ENCODE assay signal across 1 cellular context in the genomic region with DNA sequence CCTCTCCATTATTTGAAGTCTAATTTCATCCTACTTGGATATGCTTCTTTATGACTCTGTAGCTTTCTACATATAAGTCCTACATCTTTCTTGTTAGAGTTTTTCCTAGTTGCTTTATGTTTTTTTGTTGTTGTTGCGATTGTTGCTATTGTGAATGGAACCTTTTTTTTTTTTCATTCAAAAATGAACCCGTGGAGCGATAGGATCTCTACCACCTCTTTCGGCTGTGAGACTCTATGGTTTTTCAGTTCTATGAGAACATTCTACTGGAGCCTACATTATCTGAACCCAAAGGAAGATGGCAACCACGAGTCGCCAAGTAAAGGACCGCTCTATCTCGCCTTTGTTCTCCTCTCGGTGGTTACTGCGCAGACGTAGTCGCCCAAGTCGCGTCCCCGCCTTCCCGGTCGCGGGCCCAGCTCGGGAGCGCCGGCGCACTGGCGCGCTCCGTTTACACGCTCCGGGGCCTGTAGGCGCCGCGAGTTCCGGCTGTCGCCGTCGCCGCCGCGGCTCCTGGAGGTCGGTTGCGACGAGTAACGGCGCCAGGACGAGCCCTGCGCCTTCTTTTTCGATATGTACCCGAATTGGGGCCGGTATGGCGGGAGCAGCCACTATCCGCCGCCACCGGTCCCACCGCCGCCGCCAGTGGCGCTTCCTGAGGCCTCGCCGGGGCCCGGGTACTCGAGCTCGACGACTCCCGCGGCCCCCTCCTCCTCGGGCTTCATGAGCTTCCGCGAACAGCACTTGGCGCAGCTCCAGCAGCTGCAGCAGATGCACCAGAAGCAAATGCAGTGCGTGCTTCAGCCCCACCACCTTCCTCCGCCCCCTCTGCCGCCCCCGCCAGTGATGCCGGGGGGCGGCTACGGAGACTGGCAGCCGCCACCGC.
TF ChIP-seq lines count a peak whose summit lies in the region.

A gene with protein sequence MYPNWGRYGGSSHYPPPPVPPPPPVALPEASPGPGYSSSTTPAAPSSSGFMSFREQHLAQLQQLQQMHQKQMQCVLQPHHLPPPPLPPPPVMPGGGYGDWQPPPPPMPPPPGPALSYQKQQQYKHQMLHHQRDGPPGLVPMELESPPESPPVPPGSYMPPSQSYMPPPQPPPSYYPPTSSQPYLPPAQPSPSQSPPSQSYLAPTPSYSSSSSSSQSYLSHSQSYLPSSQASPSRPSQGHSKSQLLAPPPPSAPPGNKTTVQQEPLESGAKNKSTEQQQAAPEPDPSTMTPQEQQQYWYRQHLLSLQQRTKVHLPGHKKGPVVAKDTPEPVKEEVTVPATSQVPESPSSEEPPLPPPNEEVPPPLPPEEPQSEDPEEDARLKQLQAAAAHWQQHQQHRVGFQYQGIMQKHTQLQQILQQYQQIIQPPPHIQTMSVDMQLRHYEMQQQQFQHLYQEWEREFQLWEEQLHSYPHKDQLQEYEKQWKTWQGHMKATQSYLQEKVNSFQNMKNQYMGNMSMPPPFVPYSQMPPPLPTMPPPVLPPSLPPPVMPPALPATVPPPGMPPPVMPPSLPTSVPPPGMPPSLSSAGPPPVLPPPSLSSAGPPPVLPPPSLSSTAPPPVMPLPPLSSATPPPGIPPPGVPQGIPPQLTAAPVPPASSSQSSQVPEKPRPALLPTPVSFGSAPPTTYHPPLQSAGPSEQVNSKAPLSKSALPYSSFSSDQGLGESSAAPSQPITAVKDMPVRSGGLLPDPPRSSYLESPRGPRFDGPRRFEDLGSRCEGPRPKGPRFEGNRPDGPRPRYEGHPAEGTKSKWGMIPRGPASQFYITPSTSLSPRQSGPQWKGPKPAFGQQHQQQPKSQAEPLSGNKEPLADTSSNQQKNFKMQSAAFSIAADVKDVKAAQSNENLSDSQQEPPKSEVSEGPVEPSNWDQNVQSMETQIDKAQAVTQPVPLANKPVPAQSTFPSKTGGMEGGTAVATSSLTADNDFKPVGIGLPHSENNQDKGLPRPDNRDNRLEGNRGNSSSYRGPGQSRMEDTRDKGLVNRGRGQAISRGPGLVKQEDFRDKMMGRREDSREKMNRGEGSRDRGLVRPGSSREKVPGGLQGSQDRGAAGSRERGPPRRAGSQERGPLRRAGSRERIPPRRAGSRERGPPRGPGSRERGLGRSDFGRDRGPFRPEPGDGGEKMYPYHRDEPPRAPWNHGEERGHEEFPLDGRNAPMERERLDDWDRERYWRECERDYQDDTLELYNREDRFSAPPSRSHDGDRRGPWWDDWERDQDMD (N-terminal part only) (plus strand): TSS at position 400 of the 886 bp plus-strand sequence. CDS start 174 bp downstream, at position 574.

TF ChIP-seq in SK-N-SH, 30 proteins besides CTCF, POLR2A, EP300 and RAD21 (continued from another document):
- TF ChIP-seq, protein P1, sequence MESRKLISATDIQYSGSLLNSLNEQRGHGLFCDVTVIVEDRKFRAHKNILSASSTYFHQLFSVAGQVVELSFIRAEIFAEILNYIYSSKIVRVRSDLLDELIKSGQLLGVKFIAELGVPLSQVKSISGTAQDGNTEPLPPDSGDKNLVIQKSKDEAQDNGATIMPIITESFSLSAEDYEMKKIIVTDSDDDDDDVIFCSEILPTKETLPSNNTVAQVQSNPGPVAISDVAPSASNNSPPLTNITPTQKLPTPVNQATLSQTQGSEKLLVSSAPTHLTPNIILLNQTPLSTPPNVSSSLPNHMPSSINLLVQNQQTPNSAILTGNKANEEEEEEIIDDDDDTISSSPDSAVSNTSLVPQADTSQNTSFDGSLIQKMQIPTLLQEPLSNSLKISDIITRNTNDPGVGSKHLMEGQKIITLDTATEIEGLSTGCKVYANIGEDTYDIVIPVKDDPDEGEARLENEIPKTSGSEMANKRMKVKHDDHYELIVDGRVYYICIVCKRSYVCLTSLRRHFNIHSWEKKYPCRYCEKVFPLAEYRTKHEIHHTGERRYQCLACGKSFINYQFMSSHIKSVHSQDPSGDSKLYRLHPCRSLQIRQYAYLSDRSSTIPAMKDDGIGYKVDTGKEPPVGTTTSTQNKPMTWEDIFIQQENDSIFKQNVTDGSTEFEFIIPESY (IDR thresholded peaks at IDR 0.05; ENCODE audit: borderline replicate concordance, low read depth), result no peak
- no peak for TF ChIP-seq TCF12 (IDR thresholded peaks at IDR 0.05)
- 0 out of 2 replicates have a peak, but pooled peaks have one; percentile 23 for TF ChIP-seq TEAD4 (IDR thresholded peaks at IDR 0.05; ENCODE audit: borderline replicate concordance, insufficient read depth)
- no peak for TF ChIP-seq FOSL2 (IDR thresholded peaks at IDR 0.05; ENCODE audit: borderline replicate concordance, low read depth)
- no peak for TF ChIP-seq GABPA (IDR thresholded peaks at IDR 0.05; ENCODE audit: low read depth)
- peak; percentile 83; the same call in 1 of the 2 replicates for TF ChIP-seq TAF1 (IDR thresholded peaks at IDR 0.05; ENCODE audit: borderline replicate concordance, low read depth, low read length)
- TF ChIP-seq, protein P2, sequence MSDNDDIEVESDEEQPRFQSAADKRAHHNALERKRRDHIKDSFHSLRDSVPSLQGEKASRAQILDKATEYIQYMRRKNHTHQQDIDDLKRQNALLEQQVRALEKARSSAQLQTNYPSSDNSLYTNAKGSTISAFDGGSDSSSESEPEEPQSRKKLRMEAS (IDR thresholded peaks at IDR 0.05; ENCODE audit: low read depth), result peak; percentile 37; the same call in 1 of the 2 replicates
- TF ChIP-seq POLR2AphosphoS5 (IDR thresholded peaks at IDR 0.05; ENCODE audit: low read depth, low read length), result peak; percentile 84
- peak; percentile 86 for TF ChIP-seq GATA2 (CRISPR knock-in tag; IDR thresholded peaks at IDR 0.05)
- peak; percentile 67 for TF ChIP-seq CHD2 (IDR thresholded peaks at IDR 0.05; ENCODE audit: low read length, partially characterized antibody)
- TF ChIP-seq ELF1 (IDR thresholded peaks at IDR 0.05), result peak; percentile 33; the same call in 1 of the 2 replicates
- TF ChIP-seq, protein P3, sequence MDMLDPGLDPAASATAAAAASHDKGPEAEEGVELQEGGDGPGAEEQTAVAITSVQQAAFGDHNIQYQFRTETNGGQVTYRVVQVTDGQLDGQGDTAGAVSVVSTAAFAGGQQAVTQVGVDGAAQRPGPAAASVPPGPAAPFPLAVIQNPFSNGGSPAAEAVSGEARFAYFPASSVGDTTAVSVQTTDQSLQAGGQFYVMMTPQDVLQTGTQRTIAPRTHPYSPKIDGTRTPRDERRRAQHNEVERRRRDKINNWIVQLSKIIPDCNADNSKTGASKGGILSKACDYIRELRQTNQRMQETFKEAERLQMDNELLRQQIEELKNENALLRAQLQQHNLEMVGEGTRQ (IDR thresholded peaks at IDR 0.05; ENCODE audit: borderline replicate concordance, low read depth, low read length), result no peak
- TF ChIP-seq, protein P4, sequence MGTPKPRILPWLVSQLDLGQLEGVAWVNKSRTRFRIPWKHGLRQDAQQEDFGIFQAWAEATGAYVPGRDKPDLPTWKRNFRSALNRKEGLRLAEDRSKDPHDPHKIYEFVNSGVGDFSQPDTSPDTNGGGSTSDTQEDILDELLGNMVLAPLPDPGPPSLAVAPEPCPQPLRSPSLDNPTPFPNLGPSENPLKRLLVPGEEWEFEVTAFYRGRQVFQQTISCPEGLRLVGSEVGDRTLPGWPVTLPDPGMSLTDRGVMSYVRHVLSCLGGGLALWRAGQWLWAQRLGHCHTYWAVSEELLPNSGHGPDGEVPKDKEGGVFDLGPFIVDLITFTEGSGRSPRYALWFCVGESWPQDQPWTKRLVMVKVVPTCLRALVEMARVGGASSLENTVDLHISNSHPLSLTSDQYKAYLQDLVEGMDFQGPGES (IDR thresholded peaks at IDR 0.05; ENCODE audit: low read depth, low read length), result no peak
- no peak for TF ChIP-seq SMC3 (IDR thresholded peaks at IDR 0.05; ENCODE audit: low read depth, low read length)
- peak; percentile 81 for TF ChIP-seq NRF1 (IDR thresholded peaks at IDR 0.05; ENCODE audit: low read depth, low read length)
- no peak for TF ChIP-seq EZH2phosphoT487 (IDR thresholded peaks at IDR 0.05; ENCODE audit: borderline replicate concordance, low read depth)
- TF ChIP-seq FOXJ3 (CRISPR knock-in tag; IDR thresholded peaks at IDR 0.05), result no peak
- TF ChIP-seq MXI1 (IDR thresholded peaks at IDR 0.05; ENCODE audit: low read depth, low read length), result peak; percentile 74; the same call in 1 of the 2 replicates
- TF ChIP-seq, protein P5, sequence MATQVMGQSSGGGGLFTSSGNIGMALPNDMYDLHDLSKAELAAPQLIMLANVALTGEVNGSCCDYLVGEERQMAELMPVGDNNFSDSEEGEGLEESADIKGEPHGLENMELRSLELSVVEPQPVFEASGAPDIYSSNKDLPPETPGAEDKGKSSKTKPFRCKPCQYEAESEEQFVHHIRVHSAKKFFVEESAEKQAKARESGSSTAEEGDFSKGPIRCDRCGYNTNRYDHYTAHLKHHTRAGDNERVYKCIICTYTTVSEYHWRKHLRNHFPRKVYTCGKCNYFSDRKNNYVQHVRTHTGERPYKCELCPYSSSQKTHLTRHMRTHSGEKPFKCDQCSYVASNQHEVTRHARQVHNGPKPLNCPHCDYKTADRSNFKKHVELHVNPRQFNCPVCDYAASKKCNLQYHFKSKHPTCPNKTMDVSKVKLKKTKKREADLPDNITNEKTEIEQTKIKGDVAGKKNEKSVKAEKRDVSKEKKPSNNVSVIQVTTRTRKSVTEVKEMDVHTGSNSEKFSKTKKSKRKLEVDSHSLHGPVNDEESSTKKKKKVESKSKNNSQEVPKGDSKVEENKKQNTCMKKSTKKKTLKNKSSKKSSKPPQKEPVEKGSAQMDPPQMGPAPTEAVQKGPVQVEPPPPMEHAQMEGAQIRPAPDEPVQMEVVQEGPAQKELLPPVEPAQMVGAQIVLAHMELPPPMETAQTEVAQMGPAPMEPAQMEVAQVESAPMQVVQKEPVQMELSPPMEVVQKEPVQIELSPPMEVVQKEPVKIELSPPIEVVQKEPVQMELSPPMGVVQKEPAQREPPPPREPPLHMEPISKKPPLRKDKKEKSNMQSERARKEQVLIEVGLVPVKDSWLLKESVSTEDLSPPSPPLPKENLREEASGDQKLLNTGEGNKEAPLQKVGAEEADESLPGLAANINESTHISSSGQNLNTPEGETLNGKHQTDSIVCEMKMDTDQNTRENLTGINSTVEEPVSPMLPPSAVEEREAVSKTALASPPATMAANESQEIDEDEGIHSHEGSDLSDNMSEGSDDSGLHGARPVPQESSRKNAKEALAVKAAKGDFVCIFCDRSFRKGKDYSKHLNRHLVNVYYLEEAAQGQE (IDR thresholded peaks at IDR 0.05; ENCODE audit: low read depth, low read length), result peak; percentile 29; the same call in 1 of the 2 replicates
- TF ChIP-seq RFX5 (IDR thresholded peaks at IDR 0.05; ENCODE audit: low read length), result peak; percentile 12; the same call in 1 of the 2 replicates
- TF ChIP-seq NFIC (IDR thresholded peaks at IDR 0.05; ENCODE audit: borderline replicate concordance), result peak; percentile 51
- TF ChIP-seq SIN3A (IDR thresholded peaks at IDR 0.05; ENCODE audit: borderline replicate concordance, low read depth, low read length), result no peak; the same call in 1 of the 2 replicates
- TF ChIP-seq MEF2A (IDR thresholded peaks at IDR 0.05; ENCODE audit: borderline replicate concordance, low read depth), result no peak
TF ChIP-seq in SK-N-SH: peak in this region for 13.
